In genomic region chr10:112389147-112389822, GRCh38 we compare ENCODE assay signal across 8 cellular contexts. TPM values are rescaled to one million over a fixed set of nuclear protein-coding genes. Genes with fewer than 3 reads are reported as not detected.
DNase-seq lines count a peak whose midpoint lies in the region; ATAC-seq and TF ChIP-seq lines count a peak whose summit lies in the region.

No MANE protein-coding gene starts in this region.

- H3K9me3 ChIP-seq in SJSA1 (replicated peaks): no peaks in the 10 kb centered on the region

- H3K36me3 ChIP-seq in SJSA1: no peaks in the 10 kb centered on the region

- peak overlapping the region; percentile 82 to 86 for H3K27ac Mint-ChIP-seq in natural killer cell

- no peaks in the 10 kb centered on the region for H3K27me3 Mint-ChIP-seq in natural killer cell (ENCODE audit: low read depth in 2 of 2)

- H3K27ac ChIP-seq in SJSA1: peak overlapping the region; percentile 52

- H3K9me3 Mint-ChIP-seq in natural killer cell: no peaks in the 10 kb centered on the region

- H3K4me3 ChIP-seq in SJSA1: no peak overlapping the region

- peaks cover 8% of the 10 kb centered on the region; the same call in 1 of the 2 replicates for H3K4me1 ChIP-seq in SJSA1 (replicated peaks)

- peaks cover 59 to 72% of the 10 kb centered on the region in 2 donors for H3K4me1 Mint-ChIP-seq in natural killer cell

- no peaks in the 10 kb centered on the region for H3K36me3 Mint-ChIP-seq in natural killer cell

- no peak for TF ChIP-seq CTCF in natural killer cell (IDR thresholded peaks at IDR 0.05)

- intact Hi-C loops in natural killer cell (cut with micrococcal nuclease): no loop called here

- H3K4me3 Mint-ChIP-seq in natural killer cell: peak overlapping the region; percentile 65

- ATAC-seq in HG03045 (IDR thresholded peaks at IDR 0.05; ENCODE audit: unreplicated experiment) (peak; percentile 82), natural killer cell (peak; percentile 85 to 91 (median 85))

- H3K27me3 ChIP-seq in SJSA1 (replicated peaks): 0 out of 2 replicates have a peak, but pooled peaks cover 2% of the 10 kb centered on the region

- DNase-seq in activated CD4-positive, alpha-beta T cell treated with anti-CD3 and anti-CD28 coated beads for 4 hours: peak; percentile 29 to 59
- DNase-seq in activated CD4-positive, alpha-beta T cell treated with anti-CD3 and anti-CD28 coated beads, Interleukin-2, amount 50 U/mL, for 1 hour: no peak
- peak; percentile 60 to 61 for DNase-seq in SJSA1 (ENCODE audit: low read depth in 1 of 2, low spot score in 2 of 2)
- peak; percentile 97 to 99 for DNase-seq in dermis microvascular lymphatic vessel endothelial cell (ENCODE audit: low read depth in 2 of 2)
- no peak for DNase-seq in natural killer cell
- no peak for DNase-seq in OCI-M1 (lab: John Stamatoyannopoulos, UW)
- no peak for DNase-seq in NCI-H524 (lab: John Stamatoyannopoulos, UW)

RNA-seq across cellular contexts. Expression of gene ACSL5, which starts 15.4 kb away (rescaled TPM):
- total RNA-seq in SJSA1 (2014; rRNA removed; shearing (Covaris generic)): 1.1 and 3.2 TPM in 2 replicates
- total RNA-seq in dermis microvascular lymphatic vessel endothelial cell (34.4 and 59.9 TPM in 2 replicates), natural killer cell (10 to 100 TPM; 41.7 to 71.2 (median 53.7) TPM)

RNA-seq across cellular contexts. Expression of gene ZDHHC6, which starts 57.4 kb away (rescaled TPM):
- total RNA-seq in SJSA1 (2014; rRNA removed; shearing (Covaris generic)): 13.8 and 24.5 TPM in 2 replicates
- total RNA-seq in dermis microvascular lymphatic vessel endothelial cell (20.5 and 22.7 TPM in 2 replicates), natural killer cell (10 to 100 TPM; 29.1 to 36.1 (median 30.2) TPM)

RNA-seq across cellular contexts. Expression of gene VTI1A, which starts 57.7 kb away (rescaled TPM):
- total RNA-seq in SJSA1 (2014; rRNA removed; shearing (Covaris generic)): 24.7 and 33.4 TPM in 2 replicates
- total RNA-seq in dermis microvascular lymphatic vessel endothelial cell (13.6 and 16.8 TPM in 2 replicates), natural killer cell (10 to 100 TPM; 62.6 to 77.6 (median 68.2) TPM)

Comparison
In these comparisons a context has a peak if more than half of its experiments do, and no peak if none do; other contexts are left out.
1. DNase-seq: peak in activated CD4-positive, alpha-beta T cell treated with anti-CD3 and anti-CD28 coated beads for 4 hours (2 of 2), SJSA1 (2 of 2) and dermis microvascular lymphatic vessel endothelial cell (2 of 2); none in activated CD4-positive, alpha-beta T cell treated with anti-CD3 and anti-CD28 coated beads, Interleukin-2, amount 50 U/mL, for 1 hour (single experiment), natural killer cell (single experiment), OCI-M1 (single experiment) and NCI-H524 (0 of 2).